ENCODE assay signal across 13 cellular contexts in the genomic region with DNA sequence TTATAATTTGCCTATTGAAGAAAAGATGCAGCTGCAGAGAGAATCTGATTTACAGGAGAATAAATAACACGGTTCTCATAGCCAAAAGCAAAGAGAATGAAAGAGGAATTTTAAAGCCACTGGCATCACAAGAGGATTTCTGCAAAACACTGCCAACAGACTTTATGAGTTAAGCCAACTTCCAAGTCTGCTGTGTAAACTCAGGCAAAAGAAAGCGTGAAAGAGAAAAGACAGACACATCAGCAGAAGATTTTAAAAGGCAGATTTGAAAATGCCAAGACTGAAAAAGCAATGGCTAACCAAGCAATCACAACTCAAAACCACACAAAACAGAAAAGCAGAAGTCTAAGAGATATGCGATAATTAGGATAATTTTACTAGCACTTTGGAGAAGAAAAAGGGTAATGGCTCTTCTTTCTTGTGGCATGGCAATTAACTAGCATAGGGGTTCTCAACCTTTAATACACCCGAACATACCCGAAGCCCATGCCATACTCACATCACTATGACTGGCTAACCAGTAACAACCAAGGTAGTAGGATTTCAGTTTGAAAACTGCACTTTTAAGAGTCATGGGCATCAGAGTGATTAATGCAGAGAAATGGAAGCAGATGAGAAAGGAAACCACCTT. TPM values are rescaled to one million over a fixed set of nuclear protein-coding genes. Genes with fewer than 3 reads are reported as not detected.
DNase-seq lines count a peak whose midpoint lies in the region; ATAC-seq and TF ChIP-seq lines count a peak whose summit lies in the region.
"Had no signal": no experiment of that assay in that cellular context is flagged by ENCODE, and none has a peak within 500 bp of the region (broad histone marks: within the 10 kb centered on the region; RNA-seq: fewer than 3 reads in every experiment).

No MANE protein-coding gene starts in this region.

- no peaks in the 10 kb centered on the region for H3K9me3 Mint-ChIP-seq in activated CD4-positive, alpha-beta T cell treated with anti-CD3 and anti-CD28 coated beads for 36 hours (ENCODE audit: low read depth)
- no peaks in the 10 kb centered on the region for H3K9me3 Mint-ChIP-seq in activated naive CD8-positive, alpha-beta T cell (ENCODE audit: low read depth)

- peak overlapping the region; percentile 59 for H3K27ac ChIP-seq in neutrophil
- H3K27ac ChIP-seq: A549, tibial nerve had no signal

- no peak for DNase-seq in activated CD4-positive, alpha-beta T cell treated with anti-CD3 and anti-CD28 coated beads for 36 hours
- no peak for DNase-seq in activated CD4-positive, alpha-beta T cell treated with anti-CD3 and anti-CD28 coated beads for 1 hour
- DNase-seq in MV-4-11 (lab: John Stamatoyannopoulos, UW) (peak; percentile 59), epidermal melanocyte (ENCODE audit: insufficient read length, low spot score) (no peak), GM03348 (ENCODE audit: low spot score) (no peak)
- DNase-seq: activated naive CD4-positive, alpha-beta T cell treated with anti-CD3 and anti-CD28 coated beads, Interleukin-2, amount 50 U/mL, for 16 hours; NCI-H345 had no signal

- POLR2A ChIA-PET in activated CD4-positive, alpha-beta T cell treated with anti-CD3 and anti-CD28 coated beads for 36 hours (lab: Charles Lee): no interaction called here

- TF ChIP-seq CTCF in neutrophil (IDR thresholded peaks at IDR 0.05): no peak

- H3K9me3 ChIP-seq in neutrophil: no peaks in the 10 kb centered on the region
- H3K9me3 ChIP-seq: A549, tibial nerve had no signal

- no peaks in the 10 kb centered on the region for H3K27me3 ChIP-seq in neutrophil
- H3K27me3 ChIP-seq: tibial nerve had no signal

- peaks cover 41 to 45% of the 10 kb centered on the region in 2 experiments for H3K4me1 ChIP-seq in neutrophil (ENCODE audit: control insufficient read depth in 1 of 2, insufficient read depth in 1 of 2, low read depth in 1 of 2, low read length in 1 of 2)

- H3K36me3 ChIP-seq in neutrophil: no peaks in the 10 kb centered on the region

- H3K4me3 Mint-ChIP-seq in activated CD4-positive, alpha-beta T cell treated with anti-CD3 and anti-CD28 coated beads for 36 hours: no peak overlapping the region
- H3K4me3 Mint-ChIP-seq in activated naive CD8-positive, alpha-beta T cell: peak overlapping the region; percentile 31

- peaks cover 54% of the 10 kb centered on the region for H3K4me1 Mint-ChIP-seq in activated CD4-positive, alpha-beta T cell treated with anti-CD3 and anti-CD28 coated beads for 36 hours
- peaks cover 66% of the 10 kb centered on the region for H3K4me1 Mint-ChIP-seq in activated naive CD8-positive, alpha-beta T cell (ENCODE audit: low read depth)

- no peaks in the 10 kb centered on the region for H3K27me3 Mint-ChIP-seq in activated CD4-positive, alpha-beta T cell treated with anti-CD3 and anti-CD28 coated beads for 36 hours
- no peaks in the 10 kb centered on the region for H3K27me3 Mint-ChIP-seq in activated naive CD8-positive, alpha-beta T cell

- H3K36me3 Mint-ChIP-seq in activated CD4-positive, alpha-beta T cell treated with anti-CD3 and anti-CD28 coated beads for 36 hours (ENCODE audit: low read depth): peaks cover 69% of the 10 kb centered on the region
- H3K36me3 Mint-ChIP-seq in activated naive CD8-positive, alpha-beta T cell: peaks cover 24% of the 10 kb centered on the region

- CTCF ChIA-PET in activated CD4-positive, alpha-beta T cell treated with anti-CD3 and anti-CD28 coated beads for 36 hours (lab: Charles Lee): interaction anchor here (0.6 kb wide), 1 partner anchor 362 kb away, joined by 3 read pairs; no protein-coding TSS in a partner anchor

- no peak overlapping the region for H3K4me3 ChIP-seq in neutrophil (ENCODE audit: low read depth in 1 of 2, low read length in 1 of 2)
- H3K4me3 ChIP-seq: A549, tibial nerve had no signal

- intact Hi-C loops in activated CD4-positive, alpha-beta T cell treated with anti-CD3 and anti-CD28 coated beads for 36 hours (cut with DNase I, micrococcal nuclease): no loop called here

- peak overlapping the region; percentile 52 for H3K27ac Mint-ChIP-seq in activated CD4-positive, alpha-beta T cell treated with anti-CD3 and anti-CD28 coated beads for 36 hours
- H3K27ac Mint-ChIP-seq in activated naive CD8-positive, alpha-beta T cell: peak overlapping the region; percentile 12

- ATAC-seq in activated CD4-positive, alpha-beta T cell treated with anti-CD3 and anti-CD28 coated beads for 36 hours: no peak
- ATAC-seq in GM19328 (IDR thresholded peaks at IDR 0.05; ENCODE audit: unreplicated experiment): no peak
- ATAC-seq: A549, sciatic nerve had no signal

RNA-seq across cellular contexts. Expression of gene DARS1, which starts 4.9 kb away (rescaled TPM):
- 100 to 1,000 TPM; 174 to 190 TPM for total RNA-seq in activated CD4-positive, alpha-beta T cell treated with anti-CD3 and anti-CD28 coated beads for 36 hours
